9 cellular contexts compared by ENCODE assay signal in genomic region chr20:62702886-62703852, GRCh38. TPM values are rescaled to one million over a fixed set of nuclear protein-coding genes. Genes with fewer than 3 reads are reported as not detected.
DNase-seq lines count a peak whose midpoint lies in the region; ATAC-seq and TF ChIP-seq lines count a peak whose summit lies in the region.
"Had no signal": no experiment of that assay in that cellular context is flagged by ENCODE, and none has a peak within 500 bp of the region (broad histone marks: within the 10 kb centered on the region; RNA-seq: fewer than 3 reads in every experiment).

No MANE protein-coding gene starts in this region.

- no peaks in the 10 kb centered on the region for H3K36me3 ChIP-seq in A673 (ENCODE audit: insufficient read depth, low read length, poor library complexity, severe bottlenecking)
- H3K36me3 ChIP-seq in SJSA1: no peaks in the 10 kb centered on the region
- no peaks in the 10 kb centered on the region for H3K36me3 ChIP-seq in colonic mucosa

- H3K36me3 Mint-ChIP-seq in type B pancreatic cell: no peaks in the 10 kb centered on the region
- H3K36me3 Mint-ChIP-seq: activated naive CD4-positive, alpha-beta T cell treated with anti-CD3 and anti-CD28 coated beads, Interleukin-2, amount 50 U/mL, for 24 hours had no signal

- no TSS peak for BruUV-seq in A673 (replicated peaks; lab: Mats Ljungman, UMichigan)

- peak; percentile 78 for DNase-seq in A673 (ENCODE audit: low spot score)
- peak; percentile 85 for DNase-seq in GM04504 (ENCODE audit: low read depth)
- DNase-seq in SJSA1 (ENCODE audit: low read depth in 1 of 2, low spot score in 2 of 2): peak; percentile 53 to 73
- DNase-seq in fibroblast of gingiva (ENCODE audit: low read depth): peak; percentile 62
- DNase-seq in stimulated activated naive CD8-positive, alpha-beta T cell treated with anti-CD3 and anti-CD28 coated beads, Interleukin-15, amount 100 ng/mL, for 72 hours: no peak
- DNase-seq in colonic mucosa: no peak
- no peak for DNase-seq in globus pallidus (ENCODE audit: low spot score)
- DNase-seq in type B pancreatic cell (ENCODE audit: extremely low spot score, unreplicated experiment): no peak

- H3K9me3 ChIP-seq in A673 (ENCODE audit: low read depth, low read length, poor library complexity, severe bottlenecking) (no peaks in the 10 kb centered on the region), SJSA1 (replicated peaks) (no peaks in the 10 kb centered on the region), colonic mucosa (no peaks in the 10 kb centered on the region)

- peak overlapping the region in 1 of 2 donors; percentile 35 for H3K4me3 Mint-ChIP-seq in stimulated activated naive CD8-positive, alpha-beta T cell treated with anti-CD3 and anti-CD28 coated beads, Interleukin-15, amount 100 ng/mL, for 72 hours
- no peak overlapping the region for H3K4me3 Mint-ChIP-seq in type B pancreatic cell
- H3K4me3 Mint-ChIP-seq: activated naive CD4-positive, alpha-beta T cell treated with anti-CD3 and anti-CD28 coated beads, Interleukin-2, amount 50 U/mL, for 24 hours had no signal

- no peak overlapping the region for H3K9ac ChIP-seq in colonic mucosa (ENCODE audit: low read depth in 2 of 2, low read length in 2 of 2)

- intact Hi-C loops in A673 (cut with micrococcal nuclease; ENCODE audit: unreplicated experiment): no loop called here
- intact Hi-C loops in colonic mucosa (cut with DNase I): no loop called here

- H3K27me3 Mint-ChIP-seq in stimulated activated naive CD8-positive, alpha-beta T cell treated with anti-CD3 and anti-CD28 coated beads, Interleukin-15, amount 100 ng/mL, for 72 hours: peaks cover 17% of the 10 kb centered on the region
- H3K27me3 Mint-ChIP-seq in type B pancreatic cell: peaks cover 52% of the 10 kb centered on the region

- peak overlapping the region in 1 of 2 donors; percentile 42 for H3K27ac Mint-ChIP-seq in stimulated activated naive CD8-positive, alpha-beta T cell treated with anti-CD3 and anti-CD28 coated beads, Interleukin-15, amount 100 ng/mL, for 72 hours
- no peak overlapping the region for H3K27ac Mint-ChIP-seq in type B pancreatic cell

- no peaks in the 10 kb centered on the region for H3K9me3 Mint-ChIP-seq in stimulated activated naive CD8-positive, alpha-beta T cell treated with anti-CD3 and anti-CD28 coated beads, Interleukin-15, amount 100 ng/mL, for 72 hours
- H3K9me3 Mint-ChIP-seq in type B pancreatic cell: no peaks in the 10 kb centered on the region
- H3K9me3 Mint-ChIP-seq: activated naive CD4-positive, alpha-beta T cell treated with anti-CD3 and anti-CD28 coated beads, Interleukin-2, amount 50 U/mL, for 24 hours had no signal

- TF ChIP-seq CTCF in A673 (conservative IDR thresholded peaks at IDR 0.05; ENCODE audit: low read depth, low read length): no peak
- no peak for TF ChIP-seq CTCF in colonic mucosa (IDR thresholded peaks at IDR 0.05)
- TF ChIP-seq CTCF in type B pancreatic cell (conservative IDR thresholded peaks at IDR 0.05): no peak

- H3K27ac ChIP-seq in A673 (ENCODE audit: low read depth, low read length, poor library complexity, severe bottlenecking) (peak overlapping the region; percentile 34), SJSA1 (no peak overlapping the region), colonic mucosa (no peak overlapping the region)

- POLR2A ChIA-PET in A673 (lab: Charles Lee; ENCODE audit: low non-redundant PET): no interaction called here

- CTCF ChIA-PET in A673 (lab: Charles Lee): no interaction called here

- ATAC-seq in stimulated activated naive CD8-positive, alpha-beta T cell treated with anti-CD3 and anti-CD28 coated beads, Interleukin-15, amount 100 ng/mL, for 72 hours: peak; percentile 63

- no peak overlapping the region for H3K4me3 ChIP-seq in A673 (ENCODE audit: low read depth, low read length, poor library complexity, severe bottlenecking)
- H3K4me3 ChIP-seq in SJSA1: no peak overlapping the region
- no peak overlapping the region for H3K4me3 ChIP-seq in colonic mucosa

- no peaks in the 10 kb centered on the region for H3K27me3 ChIP-seq in A673 (replicated peaks; ENCODE audit: insufficient read depth, low read depth, low read length, poor library complexity)
- H3K27me3 ChIP-seq in SJSA1 (replicated peaks): peaks cover 28% of the 10 kb centered on the region
- H3K27me3 ChIP-seq in colonic mucosa: peaks cover 9% of the 10 kb centered on the region

- H3K4me1 ChIP-seq in A673 (ENCODE audit: insufficient read depth, low read length, poor library complexity, severe bottlenecking) (peaks cover 39% of the 10 kb centered on the region), SJSA1 (replicated peaks) (peaks cover 20% of the 10 kb centered on the region), colonic mucosa (no peaks in the 10 kb centered on the region)

- peaks cover 24% of the 10 kb centered on the region for H3K4me1 Mint-ChIP-seq in stimulated activated naive CD8-positive, alpha-beta T cell treated with anti-CD3 and anti-CD28 coated beads, Interleukin-15, amount 100 ng/mL, for 72 hours
- H3K4me1 Mint-ChIP-seq in type B pancreatic cell (ENCODE audit: unreplicated experiment): peaks cover 15% of the 10 kb centered on the region

RNA-seq across cellular contexts. Expression of gene NTSR1, which starts 5.5 kb away (rescaled TPM):
- 8.7 and 15.9 TPM in 2 replicates for total RNA-seq in A673 (2021)
- not detected in 2 replicates for total RNA-seq in SJSA1 (2014; rRNA removed; shearing (Covaris generic))
- total RNA-seq in colonic mucosa: 1 to 10 TPM in 1 of 2 donors, under 1 TPM in 1; 0.05 to 2.9 TPM
- total RNA-seq in type B pancreatic cell (ENCODE audit: low replicate concordance): 0.24 TPM in 1 of 2 replicates, not detected in the other

Comparison
In these comparisons a context has a peak if more than half of its experiments do, and no peak if none do; other contexts are left out.
1. DNase-seq: peak in A673 (single experiment), GM04504 (single experiment), SJSA1 (2 of 2) and fibroblast of gingiva (single experiment); none in stimulated activated naive CD8-positive, alpha-beta T cell treated with anti-CD3 and anti-CD28 coated beads, Interleukin-15, amount 100 ng/mL, for 72 hours (0 of 2), colonic mucosa (single experiment), globus pallidus (single experiment) and type B pancreatic cell (single experiment).